ENCODE assay signal across 18 cellular contexts in genomic region chr4:138407329-138407728, GRCh38.
DNase-seq lines count a peak whose midpoint lies in the region; ATAC-seq, FAIRE-seq and TF ChIP-seq lines count a peak whose summit lies in the region.
"Had no signal": no experiment of that assay in that cellular context is flagged by ENCODE, and none has a peak within 500 bp of the region (broad histone marks: within the 10 kb centered on the region; RNA-seq: fewer than 3 reads in every experiment).

No MANE protein-coding gene starts in this region.

- H3K14ac ChIP-seq in neuronal stem cell (ENCODE audit: low read length) = no peak overlapping the region

- H3K4me2 ChIP-seq in GM23338 (no peak overlapping the region), keratinocyte (ENCODE audit: control insufficient read depth, extremely low read depth, insufficient read depth, low read depth, low read length) (peak overlapping the region; percentile 60), osteoblast (ENCODE audit: insufficient read depth, low read length) (no peak overlapping the region), neuronal stem cell (ENCODE audit: insufficient read depth, low read length, poor library complexity, severe bottlenecking) (no peak overlapping the region)

- H3K27ac ChIP-seq in GM23338 (ENCODE audit: low read depth) = no peak overlapping the region
- no peak overlapping the region for H3K27ac ChIP-seq in keratinocyte (ENCODE audit: control insufficient read depth, insufficient read depth, low read length)
- no peak overlapping the region for H3K27ac ChIP-seq in osteoblast (ENCODE audit: low read depth, low read length)
- H3K27ac ChIP-seq in neuronal stem cell (replicated peaks; ENCODE audit: low read length) = no peak overlapping the region
- H3K27ac ChIP-seq: C4-2B, SJCRH30 had no signal

- no peaks in the 10 kb centered on the region; the same call in 2 of the 3 replicates for H3K36me3 Mint-ChIP-seq in GM23338 (ENCODE audit: low read depth)

- H3F3A ChIP-seq in GM23338 (replicated peaks; ENCODE audit: low read depth) = no peaks in the 10 kb centered on the region

- dilution Hi-C loops in keratinocyte (cut with MboI; ENCODE audit: extremely low pct_ligation_motif_present, low sequenced_read_pairs) = no loop called here

- H3K27me3 Mint-ChIP-seq in GM23338 (ENCODE audit: insufficient read depth, low read depth, poor library complexity) = peaks cover 3% of the 10 kb centered on the region

- H3K79me2 ChIP-seq in GM23338 (replicated peaks; ENCODE audit: insufficient read depth) = no peaks in the 10 kb centered on the region
- no peaks in the 10 kb centered on the region for H3K79me2 ChIP-seq in keratinocyte (ENCODE audit: control insufficient read depth, insufficient read depth, low read length)
- no peaks in the 10 kb centered on the region for H3K79me2 ChIP-seq in osteoblast (ENCODE audit: insufficient read depth, low read length)

- H3K4ac ChIP-seq in neuronal stem cell (ENCODE audit: low read length) = no peak overlapping the region

- peak; percentile 87 for FAIRE-seq in keratinocyte (lab: Jason Lieb, UNC)

- H3K18ac ChIP-seq in neuronal stem cell (ENCODE audit: low read length) = no peak overlapping the region

- no peak overlapping the region for H3K23ac ChIP-seq in neuronal stem cell (ENCODE audit: low read depth, low read length, poor library complexity)

- H3K9me3 ChIP-seq in keratinocyte (ENCODE audit: control insufficient read depth, low read depth, low read length) (no peaks in the 10 kb centered on the region), osteoblast (ENCODE audit: low read depth, low read length) (no peaks in the 10 kb centered on the region), neuronal stem cell (replicated peaks in 1 of 2; ENCODE audit: control insufficient read depth in 2 of 2, insufficient read depth in 1 of 2, low read depth in 1 of 2, low read length in 2 of 2) (no peaks in the 10 kb centered on the region)
- H3K9me3 ChIP-seq: HAP-1 had no signal

- H3K27me3 ChIP-seq in GM23338 (ENCODE audit: insufficient read depth) = no peaks in the 10 kb centered on the region
- no peaks in the 10 kb centered on the region for H3K27me3 ChIP-seq in keratinocyte (ENCODE audit: control insufficient read depth, extremely low read depth, insufficient read depth, low read length)
- no peaks in the 10 kb centered on the region for H3K27me3 ChIP-seq in osteoblast (ENCODE audit: insufficient read depth, low read length)
- no peaks in the 10 kb centered on the region for H3K27me3 ChIP-seq in neuronal stem cell (ENCODE audit: control insufficient read depth in 3 of 3, insufficient read depth in 3 of 3, low read depth in 1 of 3, low read length in 3 of 3)
- H3K27me3 ChIP-seq: SJCRH30 had no signal

- no peaks in the 10 kb centered on the region for H3K36me3 ChIP-seq in GM23338 (ENCODE audit: insufficient read depth)
- no peaks in the 10 kb centered on the region for H3K36me3 ChIP-seq in keratinocyte (ENCODE audit: control insufficient read depth in 2 of 2, extremely low read depth in 1 of 2, insufficient read depth in 2 of 2, low read length in 2 of 2)
- H3K36me3 ChIP-seq in osteoblast (ENCODE audit: insufficient read depth, low read length) = no peaks in the 10 kb centered on the region
- no peaks in the 10 kb centered on the region for H3K36me3 ChIP-seq in neuronal stem cell (replicated peaks in 1 of 2; ENCODE audit: control insufficient read depth in 2 of 2, insufficient read depth in 2 of 2, low read length in 2 of 2)
- H3K36me3 ChIP-seq: HAP-1, SJCRH30 had no signal

- peaks cover 7% of the 10 kb centered on the region for H3K9me2 ChIP-seq in GM23338 (ENCODE audit: insufficient read depth)

- peak overlapping the region; percentile 30; the same call in 1 of the 2 replicates for H2AFZ ChIP-seq in GM23338
- H2AFZ ChIP-seq in keratinocyte (ENCODE audit: control insufficient read depth, low read length) = peak overlapping the region; percentile 73
- peak overlapping the region; percentile 23 for H2AFZ ChIP-seq in osteoblast (ENCODE audit: low read length)
- no peak overlapping the region for H2AFZ ChIP-seq in neuronal stem cell (ENCODE audit: low read length)

- H2BK120ac ChIP-seq in neuronal stem cell (ENCODE audit: low read depth, low read length) = no peak overlapping the region

- H3K4me1 ChIP-seq in GM23338 (ENCODE audit: insufficient read depth) = peaks cover 8% of the 10 kb centered on the region
- H3K4me1 ChIP-seq in keratinocyte (ENCODE audit: control insufficient read depth, extremely low read depth, insufficient read depth, low read length) = peaks cover 30% of the 10 kb centered on the region
- H3K4me1 ChIP-seq in osteoblast (ENCODE audit: insufficient read depth, low read length) = no peaks in the 10 kb centered on the region
- no peaks in the 10 kb centered on the region for H3K4me1 ChIP-seq in neuronal stem cell (ENCODE audit: control insufficient read depth in 2 of 2, insufficient read depth in 1 of 2, low read depth in 1 of 2, low read length in 2 of 2)
- H3K4me1 ChIP-seq: HAP-1 had no signal

- H4K8ac ChIP-seq in neuronal stem cell (ENCODE audit: low read depth, low read length) = no peak overlapping the region

- H4K20me1 ChIP-seq in GM23338 (replicated peaks; ENCODE audit: insufficient read depth) (no peaks in the 10 kb centered on the region), keratinocyte (ENCODE audit: control insufficient read depth, extremely low read depth, insufficient read depth, low read length) (no peaks in the 10 kb centered on the region), osteoblast (ENCODE audit: insufficient read depth, low read length) (no peaks in the 10 kb centered on the region)

- H3K27ac Mint-ChIP-seq in GM23338 = no peak overlapping the region

- peaks cover 2% of the 10 kb centered on the region; the same call in 1 of the 3 replicates for H3K9me3 Mint-ChIP-seq in GM23338

- no peak for ATAC-seq in GM23338
- ATAC-seq: Panc1 had no signal

- TF ChIP-seq CTCF in GM23338 (conservative IDR thresholded peaks at IDR 0.05; ENCODE audit: low read depth in 2 of 2) = no peak
- no peak for TF ChIP-seq CTCF in keratinocyte (optimal IDR thresholded peaks at IDR 0.05 in 1 of 3, IDR thresholded peaks at IDR 0.05 in 1 of 3, conservative IDR thresholded peaks at IDR 0.05 in 1 of 3; ENCODE audit: extremely low read depth in 1 of 3, insufficient read depth in 2 of 3, low read length in 3 of 3)
- no peak for TF ChIP-seq CTCF in osteoblast (IDR thresholded peaks at IDR 0.05; ENCODE audit: extremely low read depth, low read depth, low read length)

- peaks cover 10% of the 10 kb centered on the region; the same call in 2 of the 3 replicates for H3K4me1 Mint-ChIP-seq in GM23338

- no peak overlapping the region for H4K91ac ChIP-seq in neuronal stem cell (ENCODE audit: low read depth, low read length, poor library complexity)

- no peak overlapping the region for H3K4me3 Mint-ChIP-seq in GM23338

- H2BK15ac ChIP-seq in neuronal stem cell (ENCODE audit: low read length) = no peak overlapping the region

- no peaks in the 10 kb centered on the region for H3K79me1 ChIP-seq in neuronal stem cell (ENCODE audit: low read depth, low read length)

- no peak overlapping the region for H2AK5ac ChIP-seq in neuronal stem cell (ENCODE audit: low read depth, low read length)

- H2BK12ac ChIP-seq in neuronal stem cell (ENCODE audit: low read length) = no peak overlapping the region

- H3K9ac ChIP-seq in keratinocyte (ENCODE audit: control insufficient read depth, extremely low read depth, insufficient read depth, low read length) (no peak overlapping the region), neuronal stem cell (ENCODE audit: low read depth, low read length, poor library complexity) (no peak overlapping the region)

- H3K4me3 ChIP-seq in GM23338 = no peak overlapping the region
- no peak overlapping the region for H3K4me3 ChIP-seq in keratinocyte (ENCODE audit: control insufficient read depth in 2 of 3, extremely low read depth in 1 of 3, insufficient read depth in 2 of 3, low read depth in 1 of 3, low read length in 3 of 3)
- H3K4me3 ChIP-seq in osteoblast (ENCODE audit: insufficient read depth, low read length) = no peak overlapping the region
- H3K4me3 ChIP-seq in neuronal stem cell (ENCODE audit: low read length in 2 of 2) = no peak overlapping the region
- H3K4me3 ChIP-seq: HAP-1, SJCRH30 had no signal

- WGBS in neuronal stem cell (ENCODE audit: extremely low coverage in 2 of 2, insufficient read length in 2 of 2, insufficient replicate concordance in 1 of 2), 2 donors = no CpG with 5 or more reads among the region's 3 CpGs

- no peaks in the 10 kb centered on the region for H3K9me1 ChIP-seq in keratinocyte (ENCODE audit: control insufficient read depth, extremely low read depth, insufficient read depth, low read length)

- DNase-seq in GM23338 (ENCODE audit: low spot score) (no peak), NCI-H69 (lab: John Stamatoyannopoulos, UW) (peak; percentile 19), keratinocyte (ENCODE audit: low read depth, low spot score) (no peak), osteoblast (ENCODE audit: insufficient read length, low spot score, missing footprints) (no peak), NCI-H128 (lab: John Stamatoyannopoulos, UW; ENCODE audit: unreplicated experiment) (no peak), iPS-NIHi11 (ENCODE audit: low spot score) (no peak), neuronal stem cell (ENCODE audit: low spot score) (no peak), MV-4-11 (lab: John Stamatoyannopoulos, UW) (no peak)
- DNase-seq: ACHN, DMS79 treated with DMSO at 0.1 percent for 48 hours, NCI-H1105, NCI-H1694 treated with DMSO at 0.1 percent for 48 hours, NCI-H345, NCI-H526, SJCRH30 had no signal

- no peak overlapping the region for H2BK5ac ChIP-seq in neuronal stem cell (ENCODE audit: low read length)

TF ChIP-seq in GM23338, 12 proteins besides CTCF, POLR2A, EP300 and RAD21 (continues in another document):
- TF ChIP-seq STAT1 (IDR thresholded peaks at IDR 0.05; ENCODE audit: unreplicated experiment) (no peak), ZNF331 (CRISPR knock-in tag; IDR thresholded peaks at IDR 0.05; ENCODE audit: low read depth) (no peak)
